ENCODE assay signal across 26 cellular contexts in genomic region chr9:15725953-15726352, GRCh38.
DNase-seq lines count a peak whose midpoint lies in the region; ATAC-seq, FAIRE-seq and TF ChIP-seq lines count a peak whose summit lies in the region.
"Had no signal": no experiment of that assay in that cellular context is flagged by ENCODE, and none has a peak within 500 bp of the region (broad histone marks: within the 10 kb centered on the region; RNA-seq: fewer than 3 reads in every experiment).

No MANE protein-coding gene starts in this region.

- TF ChIP-seq CTCF in AG04449 (IDR thresholded peaks at IDR 0.05; ENCODE audit: insufficient read depth, low read length, missing control alignments) (no peak), HepG2 (CRISPR knock-in tag; IDR thresholded peaks at IDR 0.05) (no peak), dorsolateral prefrontal cortex (IDR thresholded peaks at IDR 0.05 in 54 of 56, conservative IDR thresholded peaks at IDR 0.05 in 2 of 56; ENCODE audit: low read depth in 1 of 56, partially characterized antibody in 56 of 56) (no peak)

- DNase-seq in AG04449 (ENCODE audit: low read depth, low spot score) (peak; percentile 31), GM04504 (ENCODE audit: low read depth) (peak; percentile 60), fibroblast of gingiva (ENCODE audit: low read depth) (peak; percentile 87), HepG2 (ENCODE audit: low spot score) (no peak), dorsolateral prefrontal cortex (no peak)
- DNase-seq: activated CD4-positive, alpha-beta T cell treated with anti-CD3 and anti-CD28 coated beads, Interleukin-2, amount 50 U/mL, for 4 hours; activated CD8-positive, alpha-beta memory T cell treated with anti-CD3 and anti-CD28 coated beads, Interleukin-2, amount 10 ng/mL, durations not matched to agents 7 days and 5 days; activated gamma-delta T cell; activated naive CD8-positive, alpha-beta T cell treated with anti-CD3 and anti-CD28 coated beads, Interleukin-2, amount 50 U/mL, for 24 hours; activated T-cell treated with anti-CD3 and anti-CD28 coated beads, Interleukin-2, amount 50 U/mL, for 4 hours; BE2C; cerebellar nuclear complex; KBM-7; MM.1S; NCI-H1105 treated with DMSO at 0.1 percent for 48 hours; NCI-H2029; NCI-H526; PC-9; stimulated activated naive CD4-positive, alpha-beta T cell; testis had no signal

- no peaks in the 10 kb centered on the region for H3K4me1 ChIP-seq in HepG2 (ENCODE audit: insufficient read depth, low read length)
- H3K4me1 ChIP-seq: BE2C, testis had no signal

- no peak overlapping the region for H3K4me2 ChIP-seq in HepG2 (ENCODE audit: low read depth, low read length)
- H3K4me2 ChIP-seq: PC-9 had no signal

- H3K27ac ChIP-seq in HepG2 (ENCODE audit: extremely low read length, insufficient read depth, low read length) (no peak overlapping the region), dorsolateral prefrontal cortex (no peak overlapping the region)
- H3K27ac ChIP-seq: PC-9, testis had no signal

- intact Hi-C loops in HepG2 (cut with micrococcal nuclease; ENCODE audit: unreplicated experiment) (no loop called here), dorsolateral prefrontal cortex (cut with DNase I) (no loop called here)

- H2AFZ ChIP-seq in HepG2 (ENCODE audit: low read length), result no peak overlapping the region
- H2AFZ ChIP-seq: PC-9 had no signal

- no peaks in the 10 kb centered on the region for H3K27me3 ChIP-seq in HepG2 (ENCODE audit: control insufficient read depth in 1 of 2, insufficient read depth in 2 of 2, low read length in 2 of 2)
- H3K27me3 ChIP-seq in dorsolateral prefrontal cortex, result no peaks in the 10 kb centered on the region
- H3K27me3 ChIP-seq: BE2C, testis had no signal

- TF ChIP-seq EP300 in HepG2 (IDR thresholded peaks at IDR 0.05; ENCODE audit: low read depth in 2 of 2, low read length in 2 of 2) (no peak), HepG2 (CRISPR knock-in tag; IDR thresholded peaks at IDR 0.05; ENCODE audit: borderline replicate concordance) (no peak)

- in situ Hi-C loops in HepG2 (cut with HindIII; ENCODE audit: extremely low pct_ligation_motif_present, low pct_unique_long_range_greater_than_20kb), result no loop called here

- POLR2A ChIA-PET in AG04449 (lab: Yijun Ruan, JAX), result no interaction called here
- POLR2A ChIA-PET in HepG2 (lab: Yijun Ruan, JAX), result no interaction called here

- ATAC-seq in SK-N-SH treated with all-trans-retinoic acid at 6 μM for 48 hours (peak; percentile 70), HepG2 (no peak), GM18873 (IDR thresholded peaks at IDR 0.05; ENCODE audit: low FRiP score, unreplicated experiment) (no peak), GM18909 (IDR thresholded peaks at IDR 0.05; ENCODE audit: poor library complexity, unreplicated experiment) (no peak)
- ATAC-seq: activated CD4-positive, CD25-positive, alpha-beta regulatory T cell treated with anti-CD3 and anti-CD28 coated beads, Interleukin-2, amount 50 U/mL, for 24 hours; activated CD8-positive, alpha-beta memory T cell treated with anti-CD3 and anti-CD28 coated beads, Interleukin-2, amount 10 ng/mL, durations not matched to agents 7 days and 5 days; activated naive CD8-positive, alpha-beta T cell treated with anti-CD3 and anti-CD28 coated beads, Interleukin-2, amount 50 U/mL, for 24 hours; activated T-cell treated with anti-CD3 and anti-CD28 coated beads, Interleukin-2, amount 50 U/mL, for 4 hours; left lobe of liver had no signal

- H3K79me2 ChIP-seq in HepG2 (ENCODE audit: insufficient read depth, low read length), result no peaks in the 10 kb centered on the region

- WGBS in HepG2 (ENCODE audit: low lambda C conversion rate), result 91% methylated on average over 1 of the region's 1 CpG

- no TSS peak for BruUV-seq in HepG2 (replicated peaks; lab: Mats Ljungman, UMichigan)

- no peaks in the 10 kb centered on the region for H3K9me3 ChIP-seq in HepG2 (ENCODE audit: low read length)
- H3K9me3 ChIP-seq: BE2C, testis had no signal

- TF ChIP-seq RAD21 in HepG2 (CRISPR knock-in tag; IDR thresholded peaks at IDR 0.05), result no peak

- no peak overlapping the region for H3K9ac ChIP-seq in HepG2 (ENCODE audit: insufficient read depth, low read depth, low read length)

- no peak overlapping the region for H3K4me3 ChIP-seq in AG04449 (ENCODE audit: low read depth, low read length)
- no peak overlapping the region for H3K4me3 ChIP-seq in HepG2 (replicated peaks in 1 of 3; ENCODE audit: insufficient read depth in 1 of 3, low read depth in 2 of 3, low read length in 3 of 3)
- no peak overlapping the region for H3K4me3 ChIP-seq in dorsolateral prefrontal cortex
- H3K4me3 ChIP-seq: PC-9, skin epidermis, testis had no signal

- H3K36me3 ChIP-seq in HepG2 (replicated peaks in 1 of 2; ENCODE audit: control insufficient read depth in 1 of 2, insufficient read depth in 2 of 2, low read length in 2 of 2), result no peaks in the 10 kb centered on the region
- H3K36me3 ChIP-seq: BE2C had no signal

- FAIRE-seq in HepG2 (lab: Jason Lieb, UNC), result no peak

- CTCF ChIA-PET in AG04449 (lab: Yijun Ruan, JAX) (no interaction called here), HepG2 (lab: Yijun Ruan, JAX; ENCODE audit: low intra/inter-chr PET ratio, low total read pairs) (no interaction called here)

- TF ChIP-seq POLR2A in HepG2 (IDR thresholded peaks at IDR 0.05; ENCODE audit: insufficient read depth in 1 of 2, low read depth in 2 of 2, low read length in 2 of 2), result no peak

- H4K20me1 ChIP-seq in HepG2 (ENCODE audit: insufficient read depth, low read length), result no peaks in the 10 kb centered on the region

TF ChIP-seq in SK-N-SH treated with all-trans-retinoic acid at 6 μM for 48 hours, 23 proteins besides CTCF, POLR2A, EP300 and RAD21:
- no peak for TF ChIP-seq BACH2 (CRISPR knock-in tag; IDR thresholded peaks at IDR 0.05; ENCODE audit: borderline replicate concordance)
- no peak for TF ChIP-seq OSR1 (CRISPR knock-in tag; IDR thresholded peaks at IDR 0.05)
- no peak for TF ChIP-seq CSDC2 (CRISPR knock-in tag; IDR thresholded peaks at IDR 0.05)
- TF ChIP-seq CREB5 (CRISPR knock-in tag; IDR thresholded peaks at IDR 0.05; ENCODE audit: low read depth), result no peak
- TF ChIP-seq SNAI2 (CRISPR knock-in tag; IDR thresholded peaks at IDR 0.05), result no peak
- TF ChIP-seq POU6F1 (CRISPR knock-in tag; IDR thresholded peaks at IDR 0.05; ENCODE audit: borderline replicate concordance, low read depth), result no peak
TF ChIP-seq in SK-N-SH treated with all-trans-retinoic acid at 6 μM for 48 hours: peak in this region for 0.

TF ChIP-seq in HepG2, 621 proteins besides CTCF, POLR2A, EP300 and RAD21:
- TF ChIP-seq TCF7 (IDR thresholded peaks at IDR 0.05; ENCODE audit: low read depth), result no peak
- TF ChIP-seq ASH2L (IDR thresholded peaks at IDR 0.05; ENCODE audit: insufficient read length, low read depth, low read length), result no peak
- TF ChIP-seq ZNF777 (CRISPR knock-in tag; IDR thresholded peaks at IDR 0.05), result no peak
- TF ChIP-seq MYNN (CRISPR knock-in tag; IDR thresholded peaks at IDR 0.05; ENCODE audit: low read depth), result no peak
- no peak for TF ChIP-seq ZNF337 (CRISPR knock-in tag; IDR thresholded peaks at IDR 0.05; ENCODE audit: borderline replicate concordance, low read depth)
- TF ChIP-seq MATR3 (CRISPR knock-in tag; IDR thresholded peaks at IDR 0.05), result no peak
- TF ChIP-seq ZBTB4 (CRISPR knock-in tag; IDR thresholded peaks at IDR 0.05; ENCODE audit: borderline replicate concordance), result no peak
- TF ChIP-seq NRL (CRISPR knock-in tag; IDR thresholded peaks at IDR 0.05; ENCODE audit: borderline replicate concordance), result no peak
- TF ChIP-seq NR2F6 (IDR thresholded peaks at IDR 0.05), result no peak
- TF ChIP-seq NR2F6 (CRISPR knock-in tag; IDR thresholded peaks at IDR 0.05), result no peak

Comparison
In these comparisons a context has a peak if more than half of its experiments do, and no peak if none do; other contexts are left out.
1. DNase-seq: peak in AG04449 (single experiment), GM04504 (single experiment) and fibroblast of gingiva (single experiment); none in HepG2 (single experiment) and dorsolateral prefrontal cortex (0 of 10).